1 cellular context compared by ENCODE assay signal in the genomic region with DNA sequence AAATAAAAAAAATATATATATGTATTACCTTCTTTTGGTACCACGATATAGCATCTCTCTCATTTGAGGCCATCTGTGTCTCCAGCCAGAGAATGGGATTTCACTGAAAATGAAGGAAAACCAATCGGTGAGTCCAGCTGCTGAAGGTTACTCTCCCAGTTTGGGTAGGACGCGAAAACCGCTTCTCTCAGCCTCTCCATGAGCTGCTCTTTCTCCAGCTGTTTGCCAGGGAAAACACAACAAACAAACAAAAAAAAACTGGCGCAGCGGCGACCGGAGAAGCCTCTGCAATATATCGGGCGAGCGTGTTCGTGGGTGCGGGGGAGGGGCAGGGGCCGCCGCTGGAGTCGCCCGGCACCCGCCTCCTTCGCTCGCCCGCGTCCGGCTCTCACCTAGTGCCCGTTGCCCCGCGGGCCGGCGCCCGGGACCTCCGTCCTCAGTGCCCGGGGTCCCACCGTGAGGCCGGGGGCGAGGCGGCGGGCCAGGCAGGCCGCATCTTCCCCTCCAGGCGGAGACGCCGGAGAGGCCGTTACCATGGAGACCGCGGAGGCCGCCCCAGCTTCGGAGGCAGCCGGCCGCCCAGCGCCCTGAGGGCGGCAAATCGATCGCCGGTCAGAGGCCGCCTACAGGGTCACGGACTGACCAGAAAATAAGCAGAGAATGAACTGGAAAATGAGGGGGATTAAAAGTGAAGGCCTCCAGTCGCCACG.
A peak's percentile ranks its signal among the peaks of the same experiment; 100 is the strongest.
TF ChIP-seq lines count a peak whose summit lies in the region.

No MANE protein-coding gene starts in this region.

TF ChIP-seq in K562, 482 proteins besides CTCF, POLR2A, EP300 and RAD21 (continues in another document):
- TF ChIP-seq PCBP2 (IDR thresholded peaks at IDR 0.05; ENCODE audit: low read depth, low read length, poor library complexity, severe bottlenecking) (no peak), ZBTB5 (IDR thresholded peaks at IDR 0.05) (no peak), FOXA3 (CRISPR knock-in tag; conservative IDR thresholded peaks at IDR 0.05 in 1 of 2, IDR thresholded peaks at IDR 0.05 in 1 of 2) (no peak), ZNF224 (CRISPR knock-in tag; IDR thresholded peaks at IDR 0.05) (no peak), ZNF778 (CRISPR knock-in tag; IDR thresholded peaks at IDR 0.05) (no peak), ERF (CRISPR knock-in tag; IDR thresholded peaks at IDR 0.05) (no peak), GATAD2B (IDR thresholded peaks at IDR 0.05; ENCODE audit: borderline replicate concordance) (peak; percentile 84), GABPB1 (CRISPR knock-in tag; IDR thresholded peaks at IDR 0.05) (no peak), ZNF407 (IDR thresholded peaks at IDR 0.05; ENCODE audit: low read depth) (no peak), ZNF668 (CRISPR knock-in tag; IDR thresholded peaks at IDR 0.05) (peak; percentile 56; the same call in 1 of the 2 replicates), PHTF2 (CRISPR knock-in tag; IDR thresholded peaks at IDR 0.05) (0 out of 2 replicates have a peak, but pooled peaks have one; percentile 72), SMAD3 (CRISPR knock-in tag; conservative IDR thresholded peaks at IDR 0.05) (no peak), LEF1 (IDR thresholded peaks at IDR 0.05) (peak; percentile 12; the same call in 1 of the 2 replicates), ZNF436 (CRISPR knock-in tag; IDR thresholded peaks at IDR 0.05) (no peak), JUN (IDR thresholded peaks at IDR 0.05; ENCODE audit: borderline replicate concordance, low read depth, low read length) (no peak), JUN (CRISPR knock-in tag; IDR thresholded peaks at IDR 0.05; ENCODE audit: borderline replicate concordance) (no peak), ZNF445 (CRISPR knock-in tag; IDR thresholded peaks at IDR 0.05; ENCODE audit: low read depth) (no peak), TRIM25 (IDR thresholded peaks at IDR 0.05; ENCODE audit: borderline replicate concordance) (no peak), MECOM (CRISPR knock-in tag; IDR thresholded peaks at IDR 0.05) (no peak), ZZZ3 (IDR thresholded peaks at IDR 0.05) (no peak), TCFL5 (CRISPR knock-in tag; conservative IDR thresholded peaks at IDR 0.05) (no peak), ATF7 (IDR thresholded peaks at IDR 0.05) (no peak; the same call in 1 of the 2 replicates), EGR1 (conservative IDR thresholded peaks at IDR 0.05) (peak; percentile 45), CSDE1 (IDR thresholded peaks at IDR 0.05) (peak in 1 of 2 experiments; percentile 90; a peak in 2 of 4 replicates), L3MBTL2 (IDR thresholded peaks at IDR 0.05) (no peak), ZNF644 (tag; IDR thresholded peaks at IDR 0.05; ENCODE audit: low read depth) (no peak), HNRNPL (IDR thresholded peaks at IDR 0.05; ENCODE audit: low read depth, low read length) (no peak), ARHGAP35 (IDR thresholded peaks at IDR 0.05; ENCODE audit: partially characterized antibody) (no peak), BHLHE40 (IDR thresholded peaks at IDR 0.05; ENCODE audit: low read length) (no peak), PML (IDR thresholded peaks at IDR 0.05; ENCODE audit: low read length) (no peak), MYNN (IDR thresholded peaks at IDR 0.05) (no peak), MYNN (CRISPR knock-in tag; IDR thresholded peaks at IDR 0.05) (no peak), NCOA4 (IDR thresholded peaks at IDR 0.05; ENCODE audit: partially characterized antibody) (no peak), DACH1 (IDR thresholded peaks at IDR 0.05; ENCODE audit: partially characterized antibody) (peak; percentile 7), SETDB1 (IDR thresholded peaks at IDR 0.05; ENCODE audit: low read length) (no peak), SRSF1 (IDR thresholded peaks at IDR 0.05; ENCODE audit: low read depth, low read length) (no peak), JUND (IDR thresholded peaks at IDR 0.05; ENCODE audit: borderline replicate concordance, low read depth, low read length) (no peak), JUND (tag; IDR thresholded peaks at IDR 0.05; ENCODE audit: borderline replicate concordance, low read depth, low read length) (no peak)
- TF ChIP-seq, protein P1, sequence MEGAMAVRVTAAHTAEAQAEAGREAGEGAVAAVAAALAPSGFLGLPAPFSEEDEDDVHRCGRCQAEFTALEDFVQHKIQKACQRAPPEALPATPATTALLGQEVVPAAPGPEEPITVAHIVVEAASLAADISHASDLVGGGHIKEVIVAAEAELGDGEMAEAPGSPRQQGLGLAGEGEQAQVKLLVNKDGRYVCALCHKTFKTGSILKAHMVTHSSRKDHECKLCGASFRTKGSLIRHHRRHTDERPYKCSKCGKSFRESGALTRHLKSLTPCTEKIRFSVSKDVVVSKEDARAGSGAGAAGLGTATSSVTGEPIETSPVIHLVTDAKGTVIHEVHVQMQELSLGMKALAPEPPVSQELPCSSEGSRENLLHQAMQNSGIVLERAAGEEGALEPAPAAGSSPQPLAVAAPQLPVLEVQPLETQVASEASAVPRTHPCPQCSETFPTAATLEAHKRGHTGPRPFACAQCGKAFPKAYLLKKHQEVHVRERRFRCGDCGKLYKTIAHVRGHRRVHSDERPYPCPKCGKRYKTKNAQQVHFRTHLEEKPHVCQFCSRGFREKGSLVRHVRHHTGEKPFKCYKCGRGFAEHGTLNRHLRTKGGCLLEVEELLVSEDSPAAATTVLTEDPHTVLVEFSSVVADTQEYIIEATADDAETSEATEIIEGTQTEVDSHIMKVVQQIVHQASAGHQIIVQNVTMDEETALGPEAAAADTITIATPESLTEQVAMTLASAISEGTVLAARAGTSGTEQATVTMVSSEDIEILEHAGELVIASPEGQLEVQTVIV (CRISPR knock-in tag; IDR thresholded peaks at IDR 0.05; ENCODE audit: borderline replicate concordance) = no peak
- TF ChIP-seq, protein P2, sequence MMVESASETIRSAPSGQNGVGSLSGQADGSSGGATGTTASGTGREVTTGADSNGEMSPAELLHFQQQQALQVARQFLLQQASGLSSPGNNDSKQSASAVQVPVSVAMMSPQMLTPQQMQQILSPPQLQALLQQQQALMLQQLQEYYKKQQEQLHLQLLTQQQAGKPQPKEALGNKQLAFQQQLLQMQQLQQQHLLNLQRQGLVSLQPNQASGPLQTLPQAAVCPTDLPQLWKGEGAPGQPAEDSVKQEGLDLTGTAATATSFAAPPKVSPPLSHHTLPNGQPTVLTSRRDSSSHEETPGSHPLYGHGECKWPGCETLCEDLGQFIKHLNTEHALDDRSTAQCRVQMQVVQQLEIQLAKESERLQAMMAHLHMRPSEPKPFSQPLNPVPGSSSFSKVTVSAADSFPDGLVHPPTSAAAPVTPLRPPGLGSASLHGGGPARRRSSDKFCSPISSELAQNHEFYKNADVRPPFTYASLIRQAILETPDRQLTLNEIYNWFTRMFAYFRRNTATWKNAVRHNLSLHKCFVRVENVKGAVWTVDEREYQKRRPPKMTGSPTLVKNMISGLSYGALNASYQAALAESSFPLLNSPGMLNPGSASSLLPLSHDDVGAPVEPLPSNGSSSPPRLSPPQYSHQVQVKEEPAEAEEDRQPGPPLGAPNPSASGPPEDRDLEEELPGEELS (CRISPR knock-in tag; IDR thresholded peaks at IDR 0.05; ENCODE audit: borderline replicate concordance) = no peak
- TF ChIP-seq, protein P3, sequence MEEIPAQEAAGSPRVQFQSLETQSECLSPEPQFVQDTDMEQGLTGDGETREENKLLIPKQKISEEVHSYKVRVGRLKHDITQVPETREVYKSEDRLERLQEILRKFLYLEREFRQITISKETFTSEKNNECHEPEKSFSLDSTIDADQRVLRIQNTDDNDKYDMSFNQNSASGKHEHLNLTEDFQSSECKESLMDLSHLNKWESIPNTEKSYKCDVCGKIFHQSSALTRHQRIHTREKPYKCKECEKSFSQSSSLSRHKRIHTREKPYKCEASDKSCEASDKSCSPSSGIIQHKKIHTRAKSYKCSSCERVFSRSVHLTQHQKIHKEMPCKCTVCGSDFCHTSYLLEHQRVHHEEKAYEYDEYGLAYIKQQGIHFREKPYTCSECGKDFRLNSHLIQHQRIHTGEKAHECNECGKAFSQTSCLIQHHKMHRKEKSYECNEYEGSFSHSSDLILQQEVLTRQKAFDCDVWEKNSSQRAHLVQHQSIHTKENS (CRISPR knock-in tag; IDR thresholded peaks at IDR 0.05) = no peak
- TF ChIP-seq, protein P4, sequence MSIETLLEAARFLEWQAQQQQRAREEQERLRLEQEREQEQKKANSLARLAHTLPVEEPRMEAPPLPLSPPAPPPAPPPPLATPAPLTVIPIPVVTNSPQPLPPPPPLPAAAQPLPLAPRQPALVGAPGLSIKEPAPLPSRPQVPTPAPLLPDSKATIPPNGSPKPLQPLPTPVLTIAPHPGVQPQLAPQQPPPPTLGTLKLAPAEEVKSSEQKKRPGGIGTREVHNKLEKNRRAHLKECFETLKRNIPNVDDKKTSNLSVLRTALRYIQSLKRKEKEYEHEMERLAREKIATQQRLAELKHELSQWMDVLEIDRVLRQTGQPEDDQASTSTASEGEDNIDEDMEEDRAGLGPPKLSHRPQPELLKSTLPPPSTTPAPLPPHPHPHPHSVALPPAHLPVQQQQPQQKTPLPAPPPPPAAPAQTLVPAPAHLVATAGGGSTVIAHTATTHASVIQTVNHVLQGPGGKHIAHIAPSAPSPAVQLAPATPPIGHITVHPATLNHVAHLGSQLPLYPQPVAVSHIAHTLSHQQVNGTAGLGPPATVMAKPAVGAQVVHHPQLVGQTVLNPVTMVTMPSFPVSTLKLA (conservative IDR thresholded peaks at IDR 0.05) = peak; percentile 36 to 77; a peak in 3 of 4 replicates
